Comparison of ENCODE assay signal across 11 cellular contexts in genomic region chr5:138643040-138643791, GRCh38.
"Had no signal": no experiment of that assay in that cellular context is flagged by ENCODE, and none has a peak within 500 bp of the region (broad histone marks: within the 10 kb centered on the region; RNA-seq: fewer than 3 reads in every experiment).

No MANE protein-coding gene starts in this region.

- H3K27ac Mint-ChIP-seq: activated CD4-positive, alpha-beta T cell treated with anti-CD3 and anti-CD28 coated beads, Interleukin-2, amount 10 ng/mL, durations not matched to agents 7 days and 5 days; activated naive CD8-positive, alpha-beta T cell treated with anti-CD3 and anti-CD28 coated beads for 36 hours; natural killer cell; stimulated activated memory B cell treated with anti-CD40 and anti-IgM and Interleukin-4, amounts not matched to agents 10 μg/mL and 1 μg/mL and 100 μg/mL, for 72 hours; T-helper 17 cell had no signal

- H3K4me1 ChIP-seq: left lung had no signal

- H3K36me3 Mint-ChIP-seq: activated naive CD8-positive, alpha-beta T cell treated with anti-CD3 and anti-CD28 coated beads for 36 hours; brain; natural killer cell; stimulated activated memory B cell treated with anti-CD40 and anti-IgM and Interleukin-4, amounts not matched to agents 10 μg/mL and 1 μg/mL and 100 μg/mL, for 72 hours had no signal

- ATAC-seq: left lung; natural killer cell; stimulated activated memory B cell treated with anti-CD40 and anti-IgM and Interleukin-4, amounts not matched to agents 10 μg/mL and 1 μg/mL and 100 μg/mL, for 72 hours; T-helper 17 cell had no signal

- H3K27ac ChIP-seq: left lung had no signal

- DNase-seq: activated CD4-positive, alpha-beta T cell treated with anti-CD3 and anti-CD28 coated beads, Interleukin-2, amount 10 ng/mL, durations not matched to agents 7 days and 5 days; activated CD8-positive, alpha-beta memory T cell treated with anti-CD3 and anti-CD28 coated beads for 24 hours; activated naive CD8-positive, alpha-beta T cell treated with anti-CD3 and anti-CD28 coated beads for 36 hours; dermis blood vessel endothelial cell; natural killer cell; retina; stimulated activated CD4-positive, alpha-beta T cell treated with anti-CD3 and anti-CD28 coated beads, Interleukin-2, amount 100 ng/mL, for 48 hours; T-helper 17 cell had no signal

- H3K9me3 Mint-ChIP-seq: activated CD4-positive, alpha-beta T cell treated with anti-CD3 and anti-CD28 coated beads, Interleukin-2, amount 10 ng/mL, durations not matched to agents 7 days and 5 days; activated naive CD8-positive, alpha-beta T cell treated with anti-CD3 and anti-CD28 coated beads for 36 hours; natural killer cell; stimulated activated memory B cell treated with anti-CD40 and anti-IgM and Interleukin-4, amounts not matched to agents 10 μg/mL and 1 μg/mL and 100 μg/mL, for 72 hours had no signal

- H3K4me3 ChIP-seq: left lung had no signal

- H3K4me3 Mint-ChIP-seq: activated CD4-positive, alpha-beta T cell treated with anti-CD3 and anti-CD28 coated beads, Interleukin-2, amount 10 ng/mL, durations not matched to agents 7 days and 5 days; activated naive CD8-positive, alpha-beta T cell treated with anti-CD3 and anti-CD28 coated beads for 36 hours; brain; natural killer cell; stimulated activated memory B cell treated with anti-CD40 and anti-IgM and Interleukin-4, amounts not matched to agents 10 μg/mL and 1 μg/mL and 100 μg/mL, for 72 hours; T-helper 17 cell had no signal

- H3K36me3 ChIP-seq: left lung had no signal

- H3K4me1 Mint-ChIP-seq: activated CD4-positive, alpha-beta T cell treated with anti-CD3 and anti-CD28 coated beads, Interleukin-2, amount 10 ng/mL, durations not matched to agents 7 days and 5 days; activated naive CD8-positive, alpha-beta T cell treated with anti-CD3 and anti-CD28 coated beads for 36 hours; natural killer cell; stimulated activated memory B cell treated with anti-CD40 and anti-IgM and Interleukin-4, amounts not matched to agents 10 μg/mL and 1 μg/mL and 100 μg/mL, for 72 hours had no signal

- H3K9me3 ChIP-seq: left lung had no signal
